Comparison of ENCODE assay signal across 14 cellular contexts in genomic region chr18:75828379-75828778, GRCh38.
"Had no signal": no experiment of that assay in that cellular context is flagged by ENCODE, and none has a peak within 500 bp of the region (broad histone marks: within the 10 kb centered on the region; RNA-seq: fewer than 3 reads in every experiment).

No MANE protein-coding gene starts in this region.

- H3K27ac ChIP-seq: gastrocnemius medialis, heart right ventricle, left lung, parathyroid adenoma had no signal

- H3K9me3 ChIP-seq: gastrocnemius medialis, left lung had no signal

- H3K4me3 ChIP-seq: gastrocnemius medialis, heart right ventricle, left lung had no signal

- H3K9ac ChIP-seq: parathyroid adenoma had no signal

- H3K36me3 ChIP-seq: gastrocnemius medialis, heart right ventricle, left lung had no signal

- H3K4me1 ChIP-seq: gastrocnemius medialis, heart right ventricle, left lung, parathyroid adenoma had no signal

- DNase-seq: activated CD4-positive, alpha-beta T cell treated with anti-CD3 and anti-CD28 coated beads for 1 hour; activated CD4-positive, alpha-beta T cell treated with anti-CD3 and anti-CD28 coated beads, Interleukin-2, amount 50 U/mL, for 4 hours; activated naive CD4-positive, alpha-beta T cell treated with Interleukin-2 at 50 U/mL for 16 hours; activated naive CD8-positive, alpha-beta T cell treated with anti-CD3 and anti-CD28 coated beads, Interleukin-2, amount 50 U/mL, for 24 hours; aorta; dermis blood vessel endothelial cell; gastrocnemius medialis; heart right ventricle; left lung; mammary epithelial cell; naive thymus-derived CD8-positive, alpha-beta T cell; stimulated activated CD4-positive, alpha-beta T cell treated with anti-CD3 and anti-CD28 coated beads, Interleukin-2, amount 100 ng/mL, for 48 hours; T-helper 9 cell had no signal

- H3K27me3 ChIP-seq: gastrocnemius medialis, heart right ventricle, left lung had no signal

- H3K79me2 ChIP-seq: parathyroid adenoma had no signal

- H2AFZ ChIP-seq: parathyroid adenoma had no signal
